8 cellular contexts compared by ENCODE assay signal in the genomic region with DNA sequence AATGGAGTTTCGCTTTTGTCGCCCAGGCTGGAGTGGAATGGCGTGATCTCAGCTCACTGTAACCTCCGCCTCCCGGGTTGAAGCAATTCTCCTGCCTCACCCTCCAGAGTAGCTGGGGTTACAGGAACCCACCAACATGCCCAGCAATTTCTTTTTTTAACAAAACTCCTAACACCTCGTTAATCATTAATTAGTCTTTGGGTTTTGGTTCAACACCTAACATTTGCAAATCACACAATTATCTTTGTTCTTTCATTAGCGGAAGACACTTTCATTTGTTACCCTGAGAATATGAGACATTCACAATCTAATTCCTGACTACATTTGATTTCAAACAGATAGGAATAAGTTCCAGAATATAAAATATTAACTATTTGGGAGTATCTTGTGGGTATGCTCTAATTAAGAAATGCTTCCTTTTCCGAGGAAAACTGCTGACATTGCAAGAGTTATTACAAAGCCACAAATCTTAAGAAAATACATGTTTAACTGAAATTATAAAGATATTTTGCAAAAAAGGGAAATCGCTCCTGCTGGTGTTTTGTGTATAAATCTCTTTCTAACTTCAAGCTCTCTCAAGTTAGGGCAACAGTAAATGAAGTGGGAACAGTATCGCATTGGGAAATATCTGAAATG. TPM values are rescaled to one million over a fixed set of nuclear protein-coding genes. Genes with fewer than 3 reads are reported as not detected.
A peak's percentile ranks its signal among the peaks of the same experiment; 100 is the strongest.
DNase-seq lines count a peak whose midpoint lies in the region; ATAC-seq and TF ChIP-seq lines count a peak whose summit lies in the region.

No MANE protein-coding gene starts in this region.

- no peaks in the 10 kb centered on the region for H3K27me3 Mint-ChIP-seq in IgD-negative memory B cell
- no peaks in the 10 kb centered on the region for H3K27me3 Mint-ChIP-seq in chondrocyte (ENCODE audit: low read depth)
- peaks cover 0 to 3% (median 0%) of the 10 kb centered on the region in 5 donors for H3K27me3 Mint-ChIP-seq in naive thymus-derived CD4-positive, alpha-beta T cell

- intact Hi-C loops in naive thymus-derived CD4-positive, alpha-beta T cell (cut with micrococcal nuclease) = loop anchor here (1.0 to 5.0 kb wide), 5 partner anchors 100 to 1971 kb away; partner anchors contain the start of genes CAPZA2 (in 1 of the 2) and ST7 (in 1 of the 2)
- intact Hi-C loops in posterior vena cava (cut with DNase I) = no loop called here

- H3K36me3 Mint-ChIP-seq in IgD-negative memory B cell (peaks cover 3% of the 10 kb centered on the region), chondrocyte (ENCODE audit: low read depth) (peaks cover 5% of the 10 kb centered on the region)
- H3K36me3 Mint-ChIP-seq in naive thymus-derived CD4-positive, alpha-beta T cell = peaks cover 4 to 16% (median 6%) of the 10 kb centered on the region in 5 donors

- H3K9me3 ChIP-seq in AG04450 (ENCODE audit: control insufficient read depth, insufficient read depth, low read length) = no peaks in the 10 kb centered on the region
- H3K9me3 ChIP-seq in naive thymus-derived CD4-positive, alpha-beta T cell (ENCODE audit: control insufficient read depth in 2 of 3, low read length in 3 of 3) = no peaks in the 10 kb centered on the region

- POLR2A ChIA-PET in AG04450 (lab: Yijun Ruan, JAX) = no interaction called here
- POLR2A ChIA-PET in naive thymus-derived CD4-positive, alpha-beta T cell (lab: Charles Lee) = no interaction called here

- peak overlapping the region; percentile 61 for H3K4me3 ChIP-seq in AG04450 (ENCODE audit: low read depth, low read length)
- H3K4me3 ChIP-seq in naive thymus-derived CD4-positive, alpha-beta T cell (ENCODE audit: low read length) = peak overlapping the region; percentile 77

- H3K27ac ChIP-seq in AG04450 (ENCODE audit: low read depth, low read length) = no peak overlapping the region
- peak overlapping the region; percentile 94 for H3K27ac ChIP-seq in naive thymus-derived CD4-positive, alpha-beta T cell (ENCODE audit: low read depth, low read length)

- H3K4me1 ChIP-seq in naive thymus-derived CD4-positive, alpha-beta T cell (ENCODE audit: control insufficient read depth in 2 of 2, insufficient read depth in 2 of 2, low read length in 2 of 2) = peaks cover 21 to 30% of the 10 kb centered on the region in 2 donors

- ATAC-seq in naive thymus-derived CD4-positive, alpha-beta T cell = no peak
- no peak for ATAC-seq in HG03280 (IDR thresholded peaks at IDR 0.05; ENCODE audit: unreplicated experiment)
- ATAC-seq in HG02678 (IDR thresholded peaks at IDR 0.05; ENCODE audit: unreplicated experiment) = no peak

- CTCF ChIA-PET in AG04450 (lab: Charles Lee) = no interaction called here
- CTCF ChIA-PET in naive thymus-derived CD4-positive, alpha-beta T cell (lab: Charles Lee) = no interaction called here

- H3K4me3 Mint-ChIP-seq in IgD-negative memory B cell (peak overlapping the region; percentile 94 to 99 (median 96)), chondrocyte (ENCODE audit: unreplicated experiment) (peak overlapping the region; percentile 100)
- H3K4me3 Mint-ChIP-seq in naive thymus-derived CD4-positive, alpha-beta T cell = peak overlapping the region; percentile 92 to 99 (median 98)

- peak overlapping the region; percentile 85 to 99 (median 98) for H3K27ac Mint-ChIP-seq in IgD-negative memory B cell
- H3K27ac Mint-ChIP-seq in chondrocyte (ENCODE audit: unreplicated experiment) = peak overlapping the region; percentile 100
- peak overlapping the region; percentile 98 to 100 (median 99) for H3K27ac Mint-ChIP-seq in naive thymus-derived CD4-positive, alpha-beta T cell

- DNase-seq in AG04450 (ENCODE audit: low read depth, low spot score) (no peak), chondrocyte (ENCODE audit: low spot score) (no peak), posterior vena cava (ENCODE audit: low spot score) (no peak)
- DNase-seq in naive thymus-derived CD4-positive, alpha-beta T cell = no peak
- no peak for DNase-seq in effector CD4-positive, alpha-beta T cell

- peaks cover 25 to 34% (median 29%) of the 10 kb centered on the region in 3 donors for H3K4me1 Mint-ChIP-seq in IgD-negative memory B cell
- H3K4me1 Mint-ChIP-seq in chondrocyte (ENCODE audit: low read depth) = peaks cover 36% of the 10 kb centered on the region
- H3K4me1 Mint-ChIP-seq in naive thymus-derived CD4-positive, alpha-beta T cell = peaks cover 20 to 55% (median 50%) of the 10 kb centered on the region in 7 donors

- no peaks in the 10 kb centered on the region for H3K27me3 ChIP-seq in AG04450 (ENCODE audit: control insufficient read depth, insufficient read depth, low read length)
- no peaks in the 10 kb centered on the region for H3K27me3 ChIP-seq in naive thymus-derived CD4-positive, alpha-beta T cell (ENCODE audit: control insufficient read depth in 2 of 2, insufficient read depth in 2 of 2, low read length in 2 of 2)

- H3K36me3 ChIP-seq in naive thymus-derived CD4-positive, alpha-beta T cell (ENCODE audit: control insufficient read depth in 2 of 3, insufficient read depth in 3 of 3, low read length in 3 of 3) = peaks cover 0 to 5% (median 3%) of the 10 kb centered on the region in 3 experiments

- TF ChIP-seq CTCF in AG04450 (IDR thresholded peaks at IDR 0.05; ENCODE audit: low read depth, low read length) (no peak), chondrocyte (IDR thresholded peaks at IDR 0.05) (no peak)

- H3K9me3 Mint-ChIP-seq in IgD-negative memory B cell = peaks cover 0 to 4% (median 0%) of the 10 kb centered on the region in 3 donors
- no peaks in the 10 kb centered on the region for H3K9me3 Mint-ChIP-seq in chondrocyte (ENCODE audit: low read depth)
- peaks cover 0 to 5% (median 0%) of the 10 kb centered on the region in 11 donors for H3K9me3 Mint-ChIP-seq in naive thymus-derived CD4-positive, alpha-beta T cell

RNA-seq across cellular contexts. Expression of gene LSM8, which starts 1.2 kb away (rescaled TPM):
- polyA plus RNA-seq in AG04450 (2011; rRNA removed) (37.1 and 42.6 TPM in 2 replicates), IgD-negative memory B cell (49.0 TPM)
- polyA minus RNA-seq in AG04450 (2011; rRNA and poly(A)+ RNA removed) = 11.8 and 16.2 TPM in 2 replicates
- total RNA-seq in chondrocyte (21.5 to 26.4 TPM (median 23.2 TPM) in 3 replicates), posterior vena cava (10 to 100 TPM; 20.8 to 23.4 TPM)
- 10 to 100 TPM; 33.5 to 65.8 (median 50.3) TPM for total RNA-seq in naive thymus-derived CD4-positive, alpha-beta T cell
- polyA plus RNA-seq in naive thymus-derived CD4-positive, alpha-beta T cell = 10 to 100 TPM; 29.8 to 43.9 TPM

RNA-seq across cellular contexts. Expression of gene ANKRD7, which starts 41.8 kb away (rescaled TPM):
- 0.30 and 0.50 TPM in 2 replicates for polyA plus RNA-seq in AG04450 (2011; rRNA removed)
- polyA minus RNA-seq in AG04450 (2011; rRNA and poly(A)+ RNA removed) = 0.83 TPM in 1 of 2 replicates, not detected in the other
- polyA plus RNA-seq in IgD-negative memory B cell = not detected
- total RNA-seq in chondrocyte = not detected in 3 replicates
- not detected for total RNA-seq in naive thymus-derived CD4-positive, alpha-beta T cell
- polyA plus RNA-seq in naive thymus-derived CD4-positive, alpha-beta T cell = 1 to 10 TPM in 1 of 2 donors, not detected in 1; 1.2 TPM
- total RNA-seq in posterior vena cava = under 1 TPM; 0.48 to 0.93 TPM

Comparison
In these comparisons a context has a peak if more than half of its experiments do, and no peak if none do; other contexts are left out.
1. intact Hi-C loops: an anchor here in naive thymus-derived CD4-positive, alpha-beta T cell (1.0 to 5.0 kb wide); none called in posterior vena cava.